ENCODE assay signal across 15 cellular contexts in the genomic region with DNA sequence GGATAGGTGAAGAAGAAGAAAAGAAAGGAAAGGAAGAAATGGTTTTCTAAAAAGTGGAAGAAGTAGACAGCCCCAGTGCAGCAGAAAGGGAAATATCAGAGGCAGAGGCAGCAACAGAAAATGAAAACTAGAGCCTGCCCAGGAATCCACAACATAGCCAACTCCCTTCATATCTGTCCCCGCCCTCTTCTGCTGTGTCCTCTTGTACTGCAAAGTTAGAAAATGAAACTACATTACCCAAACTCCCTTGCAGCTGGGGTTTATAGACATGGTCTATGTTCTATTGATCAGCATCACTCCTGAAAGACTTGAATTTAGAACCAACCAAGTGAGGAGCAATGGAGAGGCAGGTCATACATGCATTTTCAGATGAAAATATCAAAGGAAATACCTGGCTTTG.
A peak's percentile ranks its signal among the peaks of the same experiment; 100 is the strongest.
DNase-seq lines count a peak whose midpoint lies in the region; ATAC-seq and TF ChIP-seq lines count a peak whose summit lies in the region.
"Had no signal": no experiment of that assay in that cellular context is flagged by ENCODE, and none has a peak within 500 bp of the region (broad histone marks: within the 10 kb centered on the region; RNA-seq: fewer than 3 reads in every experiment).

No MANE protein-coding gene starts in this region.

- H3K79me2 ChIP-seq in PC-3 (ENCODE audit: low read length) = no peaks in the 10 kb centered on the region

- H2AFZ ChIP-seq in PC-3 (ENCODE audit: low read length) = no peak overlapping the region

- POLR2A ChIA-PET in PC-3 (lab: Charles Lee; ENCODE audit: unreplicated experiment) (no interaction called here), WTC11 (lab: Charles Lee) (no interaction called here)

- H3K27ac Mint-ChIP-seq in WTC11 = no peak overlapping the region
- H3K27ac Mint-ChIP-seq: activated CD4-positive, alpha-beta memory T cell treated with anti-CD3 and anti-CD28 coated beads, Interleukin-2, amount 10 ng/mL, durations not matched to agents 7 days and 5 days; activated naive CD4-positive, alpha-beta T cell treated with anti-CD3 and anti-CD28 coated beads, Interleukin-2, amount 50 U/mL, for 24 hours; HFFc6; T-helper 1 cell treated with Interleukin-12 subunit alpha and Interleukin-12 subunit beta and Interleukin-4 antibody, amounts not matched to agents 30 μg/mL and 1 μg/mL, for 36 hours had no signal

- no peaks in the 10 kb centered on the region for H4K20me1 ChIP-seq in PC-3 (ENCODE audit: low read length)

- H3K27me3 ChIP-seq in PC-3 (ENCODE audit: low read length) (no peaks in the 10 kb centered on the region), right cardiac atrium (ENCODE audit: control insufficient read depth, insufficient read depth) (no peaks in the 10 kb centered on the region)
- H3K27me3 ChIP-seq: suprapubic skin had no signal

- H3K4me3 ChIP-seq in AG10803 (ENCODE audit: low read length) = no peak overlapping the region
- H3K4me3 ChIP-seq in PC-3 (ENCODE audit: low read length) = no peak overlapping the region
- H3K4me3 ChIP-seq in right cardiac atrium (ENCODE audit: low read length) = no peak overlapping the region
- H3K4me3 ChIP-seq: lung, suprapubic skin had no signal

- 21% methylated on average over 1 of the region's 1 CpG for WGBS in right cardiac atrium

- TF ChIP-seq CTCF in AG10803 (conservative IDR thresholded peaks at IDR 0.05; ENCODE audit: low read length) (no peak), PC-3 (conservative IDR thresholded peaks at IDR 0.05; ENCODE audit: low read depth, low read length) (no peak), WTC11 (IDR thresholded peaks at IDR 0.05) (no peak)

- CTCF ChIA-PET in PC-3 (lab: Charles Lee) (interaction anchor here (0.5 kb wide), 1 partner anchor 146 kb away, joined by 4 read pairs; no protein-coding TSS in a partner anchor), WTC11 (lab: Charles Lee) (no interaction called here)

- intact Hi-C loops in PC-3 (cut with micrococcal nuclease) (no loop called here), right cardiac atrium (cut with DNase I) (no loop called here)

- DNase-seq in AG10803 (ENCODE audit: low read depth) = peak; percentile 43
- DNase-seq in PC-3 = no peak
- DNase-seq in right cardiac atrium = peak in 2 of 3 donors; percentile 24 to 57
- no peak for DNase-seq in HPDE6-E6E7 (ENCODE audit: extremely low spot score)
- DNase-seq in NCI-H128 (lab: John Stamatoyannopoulos, UW; ENCODE audit: unreplicated experiment) = no peak
- DNase-seq in WTC11 (ENCODE audit: low spot score) = no peak
- DNase-seq: activated CD4-positive, alpha-beta memory T cell treated with anti-CD3 and anti-CD28 coated beads, Interleukin-2, amount 10 ng/mL, durations not matched to agents 7 days and 5 days; HFFc6; NCI-H1417 treated with DMSO at 0.1 percent for 48 hours had no signal

- H3K4me2 ChIP-seq in PC-3 (ENCODE audit: low read length) = no peak overlapping the region

- H3K27me3 Mint-ChIP-seq in WTC11 (ENCODE audit: low read depth) = no peaks in the 10 kb centered on the region
- H3K27me3 Mint-ChIP-seq: activated CD4-positive, alpha-beta memory T cell treated with anti-CD3 and anti-CD28 coated beads, Interleukin-2, amount 10 ng/mL, durations not matched to agents 7 days and 5 days had no signal

- H3K36me3 ChIP-seq in PC-3 (ENCODE audit: low read depth, low read length) = no peaks in the 10 kb centered on the region
- H3K36me3 ChIP-seq: suprapubic skin had no signal

- no peak overlapping the region for H3K9ac ChIP-seq in PC-3 (ENCODE audit: low read length)

- H3K4me3 Mint-ChIP-seq in WTC11 = no peak overlapping the region
- H3K4me3 Mint-ChIP-seq: activated CD4-positive, alpha-beta memory T cell treated with anti-CD3 and anti-CD28 coated beads, Interleukin-2, amount 10 ng/mL, durations not matched to agents 7 days and 5 days; activated naive CD4-positive, alpha-beta T cell treated with anti-CD3 and anti-CD28 coated beads, Interleukin-2, amount 50 U/mL, for 24 hours; HFFc6; T-helper 1 cell treated with Interleukin-12 subunit alpha and Interleukin-12 subunit beta and Interleukin-4 antibody, amounts not matched to agents 30 μg/mL and 1 μg/mL, for 36 hours had no signal

- H3K9me3 ChIP-seq in PC-3 (ENCODE audit: low read length) = no peaks in the 10 kb centered on the region
- H3K9me3 ChIP-seq in right cardiac atrium (ENCODE audit: control insufficient read depth, low read length) = no peaks in the 10 kb centered on the region
- H3K9me3 ChIP-seq: suprapubic skin had no signal

- no peaks in the 10 kb centered on the region for H3K4me1 ChIP-seq in PC-3 (ENCODE audit: insufficient read depth, low read length)
- peaks cover 2% of the 10 kb centered on the region for H3K4me1 ChIP-seq in right cardiac atrium (ENCODE audit: control insufficient read depth, insufficient read depth, low read length)
- H3K4me1 ChIP-seq: suprapubic skin had no signal

- H3K4me1 Mint-ChIP-seq in WTC11 = no peaks in the 10 kb centered on the region
- H3K4me1 Mint-ChIP-seq: activated CD4-positive, alpha-beta memory T cell treated with anti-CD3 and anti-CD28 coated beads, Interleukin-2, amount 10 ng/mL, durations not matched to agents 7 days and 5 days; activated naive CD4-positive, alpha-beta T cell treated with anti-CD3 and anti-CD28 coated beads, Interleukin-2, amount 50 U/mL, for 24 hours had no signal

- no TSS peak for BruUV-seq in PC-3 (replicated peaks; lab: Mats Ljungman, UMichigan)

- peaks cover 4% of the 10 kb centered on the region for H3K9me3 Mint-ChIP-seq in WTC11
- H3K9me3 Mint-ChIP-seq: activated CD4-positive, alpha-beta memory T cell treated with anti-CD3 and anti-CD28 coated beads, Interleukin-2, amount 10 ng/mL, durations not matched to agents 7 days and 5 days; activated naive CD4-positive, alpha-beta T cell treated with anti-CD3 and anti-CD28 coated beads, Interleukin-2, amount 50 U/mL, for 24 hours; HFFc6; T-helper 1 cell treated with Interleukin-12 subunit alpha and Interleukin-12 subunit beta and Interleukin-4 antibody, amounts not matched to agents 30 μg/mL and 1 μg/mL, for 36 hours had no signal

- H3K27ac ChIP-seq in PC-3 (ENCODE audit: low read length) = no peak overlapping the region
- no peak overlapping the region for H3K27ac ChIP-seq in right cardiac atrium (ENCODE audit: low read length)
- H3K27ac ChIP-seq: suprapubic skin had no signal

- no peaks in the 10 kb centered on the region for H3F3A ChIP-seq in PC-3 (ENCODE audit: low read length, unreplicated experiment)

- H3K9me2 ChIP-seq in PC-3 (replicated peaks; ENCODE audit: low read length) = no peaks in the 10 kb centered on the region

- no peaks in the 10 kb centered on the region for H3K36me3 Mint-ChIP-seq in WTC11
- H3K36me3 Mint-ChIP-seq: activated naive CD4-positive, alpha-beta T cell treated with anti-CD3 and anti-CD28 coated beads, Interleukin-2, amount 50 U/mL, for 24 hours had no signal

- ATAC-seq in GM21423 (IDR thresholded peaks at IDR 0.05; ENCODE audit: unreplicated experiment) (peak; percentile 58), PC-3 (peak; percentile 42; the same call in 1 of the 2 replicates), right cardiac atrium (peak; percentile 75 to 88), GM21619 (IDR thresholded peaks at IDR 0.05; ENCODE audit: unreplicated experiment) (no peak), WTC11 (no peak)

TF ChIP-seq in WTC11, 78 proteins besides CTCF, POLR2A, EP300 and RAD21 (continues in another document):
- TF ChIP-seq ZNF317 (CRISPR knock-in tag; IDR thresholded peaks at IDR 0.05; ENCODE audit: borderline replicate concordance, low read depth) (no peak), NFYB (CRISPR knock-in tag; conservative IDR thresholded peaks at IDR 0.05; ENCODE audit: low read depth) (no peak), ZNF138 (CRISPR knock-in tag; conservative IDR thresholded peaks at IDR 0.05) (no peak), JAZF1 (CRISPR knock-in tag; IDR thresholded peaks at IDR 0.05) (no peak), RELA (CRISPR knock-in tag; IDR thresholded peaks at IDR 0.05; ENCODE audit: borderline replicate concordance) (no peak)
- TF ChIP-seq, protein P1, sequence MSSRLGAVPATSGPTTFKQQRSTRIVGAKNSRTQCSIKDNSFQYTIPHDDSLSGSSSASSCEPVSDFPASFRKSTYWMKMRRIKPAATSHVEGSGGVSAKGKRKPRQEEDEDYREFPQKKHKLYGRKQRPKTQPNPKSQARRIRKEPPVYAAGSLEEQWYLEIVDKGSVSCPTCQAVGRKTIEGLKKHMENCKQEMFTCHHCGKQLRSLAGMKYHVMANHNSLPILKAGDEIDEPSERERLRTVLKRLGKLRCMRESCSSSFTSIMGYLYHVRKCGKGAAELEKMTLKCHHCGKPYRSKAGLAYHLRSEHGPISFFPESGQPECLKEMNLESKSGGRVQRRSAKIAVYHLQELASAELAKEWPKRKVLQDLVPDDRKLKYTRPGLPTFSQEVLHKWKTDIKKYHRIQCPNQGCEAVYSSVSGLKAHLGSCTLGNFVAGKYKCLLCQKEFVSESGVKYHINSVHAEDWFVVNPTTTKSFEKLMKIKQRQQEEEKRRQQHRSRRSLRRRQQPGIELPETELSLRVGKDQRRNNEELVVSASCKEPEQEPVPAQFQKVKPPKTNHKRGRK (CRISPR knock-in tag; IDR thresholded peaks at IDR 0.05; ENCODE audit: borderline replicate concordance) = no peak
- TF ChIP-seq, protein P2, sequence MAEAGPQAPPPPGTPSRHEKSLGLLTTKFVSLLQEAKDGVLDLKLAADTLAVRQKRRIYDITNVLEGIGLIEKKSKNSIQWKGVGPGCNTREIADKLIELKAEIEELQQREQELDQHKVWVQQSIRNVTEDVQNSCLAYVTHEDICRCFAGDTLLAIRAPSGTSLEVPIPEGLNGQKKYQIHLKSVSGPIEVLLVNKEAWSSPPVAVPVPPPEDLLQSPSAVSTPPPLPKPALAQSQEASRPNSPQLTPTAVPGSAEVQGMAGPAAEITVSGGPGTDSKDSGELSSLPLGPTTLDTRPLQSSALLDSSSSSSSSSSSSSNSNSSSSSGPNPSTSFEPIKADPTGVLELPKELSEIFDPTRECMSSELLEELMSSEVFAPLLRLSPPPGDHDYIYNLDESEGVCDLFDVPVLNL (CRISPR knock-in tag; IDR thresholded peaks at IDR 0.05; ENCODE audit: borderline replicate concordance, low read depth) = no peak
- TF ChIP-seq, protein P3, sequence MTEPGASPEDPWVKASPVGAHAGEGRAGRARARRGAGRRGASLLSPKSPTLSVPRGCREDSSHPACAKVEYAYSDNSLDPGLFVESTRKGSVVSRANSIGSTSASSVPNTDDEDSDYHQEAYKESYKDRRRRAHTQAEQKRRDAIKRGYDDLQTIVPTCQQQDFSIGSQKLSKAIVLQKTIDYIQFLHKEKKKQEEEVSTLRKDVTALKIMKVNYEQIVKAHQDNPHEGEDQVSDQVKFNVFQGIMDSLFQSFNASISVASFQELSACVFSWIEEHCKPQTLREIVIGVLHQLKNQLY (CRISPR knock-in tag; IDR thresholded peaks at IDR 0.05) = no peak

Comparison
In these comparisons a context has a peak if more than half of its experiments do, and no peak if none do; other contexts are left out.
1. DNase-seq: peak in AG10803 (single experiment) and right cardiac atrium (2 of 3); none in PC-3 (single experiment), HPDE6-E6E7 (single experiment), NCI-H128 (single experiment) and WTC11 (single experiment).
2. ATAC-seq: peak in GM21423 (single experiment), PC-3 (single experiment) and right cardiac atrium (2 of 2); none in GM21619 (single experiment) and WTC11 (single experiment).